ENCODE assay signal across 9 cellular contexts in genomic region chr6:156977527-156978291, GRCh38.
DNase-seq lines count a peak whose midpoint lies in the region; ATAC-seq and TF ChIP-seq lines count a peak whose summit lies in the region.
"Had no signal": no experiment of that assay in that cellular context is flagged by ENCODE, and none has a peak within 500 bp of the region (broad histone marks: within the 10 kb centered on the region; RNA-seq: fewer than 3 reads in every experiment).

No MANE protein-coding gene starts in this region.

- H3K4me3 ChIP-seq in BLaER1 treated with 17β-estradiol and CSF1 and Interleukin-3, amounts not matched to agents 10 nM and 100 nM: no peak overlapping the region
- H3K4me3 ChIP-seq in Karpas-422 (ENCODE audit: low read length) (peak overlapping the region; percentile 69), astrocyte of the spinal cord (ENCODE audit: low read depth, low read length) (no peak overlapping the region), mesodermal cell (ENCODE audit: extremely low read depth, insufficient read depth, low read length, poor library complexity, severe bottlenecking) (no peak overlapping the region), PC-9 (no peak overlapping the region)

- no TSS peak for BruUV-seq in PC-9 (replicated peaks; lab: Mats Ljungman, UMichigan)

- H3F3A ChIP-seq in PC-9 (ENCODE audit: insufficient read depth, low read depth): peaks cover 22% of the 10 kb centered on the region; the same call in 1 of the 2 replicates

- H4K20me1 ChIP-seq in BLaER1 treated with 17β-estradiol and CSF1 and Interleukin-3, amounts not matched to agents 10 nM and 100 nM: peaks cover 60 to 100% (median 94%) of the 10 kb centered on the region in 11 experiments; a peak in 21 of 22 replicates
- no peaks in the 10 kb centered on the region; the same call in 1 of the 2 replicates for H4K20me1 ChIP-seq in Karpas-422 (ENCODE audit: insufficient read depth, low read depth, low read length)
- H4K20me1 ChIP-seq in PC-9 (ENCODE audit: insufficient read depth): no peaks in the 10 kb centered on the region

- intact Hi-C loops in PC-9 (cut with micrococcal nuclease; ENCODE audit: unreplicated experiment): no loop called here

- DNase-seq in Karpas-422 (no peak), astrocyte of the spinal cord (ENCODE audit: low read depth, low spot score) (peak; percentile 30), PC-9 (no peak)
- DNase-seq in NK-92 treated with Interleukin-12 subunit alpha and Interleukin-12 subunit beta, amount 100 ng/mL, for 24 hours (lab: John Stamatoyannopoulos, UW): no peak
- DNase-seq: amniotic stem cell had no signal

- H3K9me3 ChIP-seq in BLaER1 treated with 17β-estradiol and CSF1 and Interleukin-3, amounts not matched to agents 10 nM and 100 nM (replicated peaks in 1 of 11): no peaks in the 10 kb centered on the region
- H3K9me3 ChIP-seq in Karpas-422 (ENCODE audit: low read length) (no peaks in the 10 kb centered on the region), mesodermal cell (ENCODE audit: control insufficient read depth, low read length) (no peaks in the 10 kb centered on the region), PC-9 (ENCODE audit: insufficient read depth, low read depth) (no peaks in the 10 kb centered on the region)

- no peak for ATAC-seq in GM18519 (IDR thresholded peaks at IDR 0.05; ENCODE audit: low FRiP score, unreplicated experiment)
- no peak for ATAC-seq in GM19351 (IDR thresholded peaks at IDR 0.05; ENCODE audit: unreplicated experiment)

- H3K4me1 ChIP-seq in BLaER1 treated with 17β-estradiol and CSF1 and Interleukin-3, amounts not matched to agents 10 nM and 100 nM: peaks cover 39 to 79% (median 64%) of the 10 kb centered on the region in 10 experiments
- H3K4me1 ChIP-seq in Karpas-422 (ENCODE audit: low read length) (peaks cover 99% of the 10 kb centered on the region), mesodermal cell (ENCODE audit: control insufficient read depth, insufficient read depth, low read length, poor library complexity, severe bottlenecking) (peaks cover 10% of the 10 kb centered on the region), PC-9 (replicated peaks; ENCODE audit: insufficient read depth) (peaks cover 42% of the 10 kb centered on the region)

- no peaks in the 10 kb centered on the region for H3K36me3 ChIP-seq in BLaER1 treated with 17β-estradiol and CSF1 and Interleukin-3, amounts not matched to agents 10 nM and 100 nM
- H3K36me3 ChIP-seq in Karpas-422 (ENCODE audit: insufficient read depth, low read length): no peaks in the 10 kb centered on the region
- H3K36me3 ChIP-seq in mesodermal cell (ENCODE audit: control insufficient read depth, insufficient read depth, low read length): no peaks in the 10 kb centered on the region
- no peaks in the 10 kb centered on the region for H3K36me3 ChIP-seq in PC-9 (ENCODE audit: low read depth)

- TF ChIP-seq CTCF in astrocyte of the spinal cord (IDR thresholded peaks at IDR 0.05; ENCODE audit: low read depth, low read length): no peak
- TF ChIP-seq CTCF in PC-9 (conservative IDR thresholded peaks at IDR 0.05): no peak

- H3K9ac ChIP-seq in BLaER1 treated with 17β-estradiol and CSF1 and Interleukin-3, amounts not matched to agents 10 nM and 100 nM: no peak overlapping the region
- H3K9ac ChIP-seq in Karpas-422 (ENCODE audit: low read length): peak overlapping the region; percentile 81

- no peaks in the 10 kb centered on the region for H3K27me3 ChIP-seq in BLaER1 treated with 17β-estradiol and CSF1 and Interleukin-3, amounts not matched to agents 10 nM and 100 nM
- H3K27me3 ChIP-seq in Karpas-422 (ENCODE audit: low read length) (no peaks in the 10 kb centered on the region), PC-9 (ENCODE audit: insufficient read depth, low read depth) (no peaks in the 10 kb centered on the region)

- 74 to 79% methylated on average over 6 of the region's 8 CpGs for WGBS in mesodermal cell (ENCODE audit: insufficient coverage in 2 of 2), 2 experiments

- POLR2A ChIA-PET in PC-9 (lab: Charles Lee; ENCODE audit: unreplicated experiment): no interaction called here

- H2AFZ ChIP-seq in Karpas-422 (ENCODE audit: low read length): no peak overlapping the region
- H2AFZ ChIP-seq in PC-9: no peak overlapping the region

- H3K9me2 ChIP-seq in Karpas-422 (replicated peaks; ENCODE audit: insufficient read depth, low read length) (no peaks in the 10 kb centered on the region), PC-9 (ENCODE audit: insufficient read depth) (no peaks in the 10 kb centered on the region)

- H3K4me2 ChIP-seq in BLaER1 treated with 17β-estradiol and CSF1 and Interleukin-3, amounts not matched to agents 10 nM and 100 nM: peak overlapping the region; percentile 16 to 77 (median 45); a peak in 18 of 22 replicates
- H3K4me2 ChIP-seq in Karpas-422 (ENCODE audit: low read depth, low read length, poor library complexity, severe bottlenecking): peak overlapping the region; percentile 86
- H3K4me2 ChIP-seq in PC-9: no peak overlapping the region

- H3K79me2 ChIP-seq in Karpas-422 (ENCODE audit: low read length) (peaks cover 100% of the 10 kb centered on the region), PC-9 (ENCODE audit: low read depth) (peaks cover 75% of the 10 kb centered on the region)

- in situ Hi-C loops in astrocyte of the spinal cord (cut with HindIII; ENCODE audit: low sequenced_read_pairs): no loop called here

- CTCF ChIA-PET in PC-9 (lab: Charles Lee): no interaction called here

- H3K27ac ChIP-seq in BLaER1 treated with 17β-estradiol and CSF1 and Interleukin-3, amounts not matched to agents 10 nM and 100 nM: peak overlapping the region in 4 of 11 experiments; percentile 5 to 31 (median 14); a peak in 2 of 22 replicates
- H3K27ac ChIP-seq in Karpas-422 (ENCODE audit: low read length) (peak overlapping the region; percentile 95), mesodermal cell (ENCODE audit: low read depth, low read length, severe bottlenecking) (peak overlapping the region; percentile 26), PC-9 (no peak overlapping the region)
